Comparison of ENCODE assay signal across 8 cellular contexts in genomic region chr2:73828818-73829570, GRCh38. TPM values are rescaled to one million over a fixed set of nuclear protein-coding genes. Genes with fewer than 3 reads are reported as not detected.
DNase-seq lines count a peak whose midpoint lies in the region; ATAC-seq and TF ChIP-seq lines count a peak whose summit lies in the region.

Gene STAMBP (plus strand): TSS chr2:73828961. CDS start chr2:73830857, 1,896 bp downstream.

- DNase-seq in AG20443 (ENCODE audit: low spot score) (peak; percentile 95), NCI-H510A (lab: John Stamatoyannopoulos, UW) (peak; percentile 94), cerebellum (ENCODE audit: low spot score) (peak; percentile 97), islet precursor cell (peak; percentile 98)
- DNase-seq in activated CD4-positive, alpha-beta T cell treated with anti-CD3 and anti-CD28 coated beads for 1 hour = peak; percentile 81
- peak; percentile 83 to 89 (median 88) for DNase-seq in stimulated activated CD4-positive, alpha-beta T cell treated with anti-CD3 and anti-CD28 coated beads, Interleukin-12 subunit alpha, Interleukin-12 subunit beta, amount 100 ng/mL, for 48 hours (ENCODE audit: low read depth in 2 of 3, low spot score in 1 of 3)

- ATAC-seq in HG03432 (IDR thresholded peaks at IDR 0.05; ENCODE audit: unreplicated experiment) = peak; percentile 85

- peak; percentile 78 for TF ChIP-seq POLR2A in GM19099 (IDR thresholded peaks at IDR 0.05; ENCODE audit: extremely low read depth, insufficient read length, low read depth)

RNA-seq across cellular contexts. Expression of gene STAMBP, which starts in this region (rescaled TPM):
- total RNA-seq in cerebellum = 16.0 TPM

Comparison
In these comparisons a context has a peak if more than half of its experiments do, and no peak if none do; other contexts are left out.
1. Peak in every context shown above with its lines: DNase-seq and ATAC-seq.